Comparison of ENCODE assay signal across 29 cellular contexts in the genomic region with DNA sequence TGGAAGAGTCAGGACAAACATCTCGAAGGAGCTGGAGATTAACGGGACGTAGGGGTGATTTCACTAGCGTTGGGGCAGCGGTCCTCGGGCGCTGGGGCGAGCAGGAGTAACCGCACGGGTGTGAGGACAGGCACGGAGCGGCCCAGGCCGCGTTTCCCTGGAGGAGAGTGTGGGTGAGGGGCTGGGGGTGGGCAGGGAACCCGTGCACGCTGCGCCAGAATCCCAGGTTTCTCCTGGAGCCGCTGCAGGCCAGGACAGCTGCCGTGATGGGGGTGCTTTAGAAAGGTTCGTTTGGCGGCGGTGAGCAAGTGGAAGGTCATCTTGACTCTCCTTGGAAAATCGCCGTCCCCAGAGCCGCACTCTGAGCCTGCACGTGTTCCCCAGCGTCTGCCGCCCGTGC.
"Had no signal": no experiment of that assay in that cellular context is flagged by ENCODE, and none has a peak within 500 bp of the region (broad histone marks: within the 10 kb centered on the region; RNA-seq: fewer than 3 reads in every experiment).

No MANE protein-coding gene starts in this region.

- DNase-seq: activated CD4-positive, alpha-beta memory T cell treated with anti-CD3 and anti-CD28 coated beads, Interleukin-2, amount 10 ng/mL, durations not matched to agents 7 days and 5 days; activated CD4-positive, alpha-beta T cell treated with anti-CD3 and anti-CD28 coated beads for 1 hour; activated CD4-positive, alpha-beta T cell treated with anti-CD3 and anti-CD28 coated beads for 4 hours; activated CD4-positive, alpha-beta T cell treated with anti-CD3 and anti-CD28 coated beads, Interleukin-2, amount 10 ng/mL, durations not matched to agents 7 days and 5 days; activated CD4-positive, alpha-beta T cell treated with anti-CD3 and anti-CD28 coated beads, Interleukin-2, amount 50 U/mL, for 4 hours; activated CD8-positive, alpha-beta memory T cell treated with anti-CD3 and anti-CD28 coated beads, Interleukin-2, amount 50 U/mL, for 48 hours; activated gamma-delta T cell; activated naive CD4-positive, alpha-beta T cell; activated naive CD4-positive, alpha-beta T cell treated with anti-CD3 and anti-CD28 coated beads, Interleukin-2, amount 10 ng/mL, durations not matched to agents 7 days and 5 days; activated naive CD8-positive, alpha-beta T cell treated with anti-CD3 and anti-CD28 coated beads, Interleukin-2, amount 10 ng/mL, durations not matched to agents 7 days and 5 days; activated T-cell treated with anti-CD3 and anti-CD28 coated beads for 4 hours; activated T-cell treated with anti-CD3 and anti-CD28 coated beads, Interleukin-2, amount 50 U/mL, for 24 hours; activated T-cell treated with anti-CD3 and anti-CD28 coated beads, Interleukin-2, amount 50 U/mL, for 72 hours; central memory CD4-positive, alpha-beta T cell; cerebellar nuclear complex; cortex of kidney; dermis blood vessel endothelial cell; effector CD4-positive, alpha-beta T cell; effector memory CD8-positive, alpha-beta T cell; esophagus squamous epithelium; foreskin melanocyte; T-helper 2 cell had no signal

- ATAC-seq: activated naive CD4-positive, alpha-beta T cell treated with anti-CD3 and anti-CD28 coated beads, Interleukin-2, amount 50 U/mL, for 72 hours; activated T-cell treated with anti-CD3 and anti-CD28 coated beads, Interleukin-2, amount 50 U/mL, for 72 hours; effector memory CD8-positive, alpha-beta T cell; gastroesophageal sphincter had no signal

- H3K4me1 ChIP-seq: ascending aorta, breast epithelium, gastroesophageal sphincter had no signal

- H3K4me3 ChIP-seq: ascending aorta, breast epithelium, cardiac muscle cell, esophagus squamous epithelium, gastroesophageal sphincter had no signal

- H3K9me3 ChIP-seq: ascending aorta, breast epithelium, esophagus squamous epithelium, gastroesophageal sphincter had no signal

- H3K36me3 ChIP-seq: ascending aorta, breast epithelium, cardiac muscle cell, esophagus squamous epithelium, gastroesophageal sphincter had no signal

- H3K27ac ChIP-seq: ascending aorta, breast epithelium, cardiac muscle cell, epithelial cell of prostate, esophagus squamous epithelium, gastroesophageal sphincter, VCaP had no signal

- H3K27me3 ChIP-seq: ascending aorta, breast epithelium, cardiac muscle cell had no signal
